ENCODE assay signal across 34 cellular contexts in the genomic region with DNA sequence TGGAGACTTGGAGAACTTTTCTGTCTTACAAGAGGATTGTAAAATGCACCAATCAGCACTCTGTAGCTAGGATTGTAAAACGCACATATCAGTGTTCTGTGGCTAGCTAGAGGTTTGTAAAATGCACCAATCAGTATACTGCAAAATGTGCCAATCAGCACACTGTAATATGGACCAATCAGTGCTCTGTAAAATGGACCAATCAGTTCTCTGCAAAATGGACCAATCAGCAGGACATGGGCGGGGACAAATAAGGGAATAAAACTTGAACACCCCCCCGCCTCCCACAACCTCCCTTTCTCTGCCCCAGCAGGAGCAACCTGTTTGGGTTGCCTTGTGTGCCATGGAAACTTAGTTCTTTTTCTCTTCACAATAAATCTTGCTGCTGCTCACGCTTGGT. TPM values are rescaled to one million over a fixed set of nuclear protein-coding genes. Genes with fewer than 3 reads are reported as not detected.
"Had no signal": no experiment of that assay in that cellular context is flagged by ENCODE, and none has a peak within 500 bp of the region (broad histone marks: within the 10 kb centered on the region; RNA-seq: fewer than 3 reads in every experiment).

No MANE protein-coding gene starts in this region.

- FAIRE-seq: astrocyte, TTC549 had no signal

- H3K4me3 ChIP-seq: adrenal gland, body of pancreas, breast epithelium had no signal

- H3K4me1 ChIP-seq: adrenal gland, body of pancreas, breast epithelium had no signal

- H3K27me3 ChIP-seq: adrenal gland, body of pancreas, brain microvascular endothelial cell, breast epithelium had no signal

- DNase-seq: activated B cell treated with CpG ODN at 0.5 μM for 24 hours; activated CD4-positive, alpha-beta memory T cell treated with anti-CD3 and anti-CD28 coated beads for 36 hours; activated CD4-positive, alpha-beta T cell treated with anti-CD3 and anti-CD28 coated beads, Interleukin-2, amount 10 ng/mL, durations not matched to agents 24 days and 14 days; activated CD4-positive, alpha-beta T cell treated with anti-CD3 and anti-CD28 coated beads, Interleukin-2, amount 50 U/mL, for 1 hour; activated CD4-positive, alpha-beta T cell treated with anti-CD3 and anti-CD28 coated beads, Interleukin-2, amount 50 U/mL, for 4 hours; activated CD4-positive, CD25-positive, alpha-beta regulatory T cell treated with anti-CD3 and anti-CD28 coated beads, Interleukin-2, amount 50 U/mL, for 72 hours; activated CD8-positive, alpha-beta memory T cell treated with anti-CD3 and anti-CD28 coated beads, Interleukin-2, amount 50 U/mL, for 4 hours; activated CD8-positive, alpha-beta T cell treated with anti-CD3 and anti-CD28 coated beads for 36 hours; activated effector memory CD4-positive, alpha-beta T cell treated with anti-CD3 and anti-CD28 coated beads, Interleukin-2, amount 50 U/mL, for 16 hours; activated gamma-delta T cell treated with Interleukin-2 at 50 U/mL for 16 hours; activated naive CD4-positive, alpha-beta T cell; activated naive CD4-positive, alpha-beta T cell treated with anti-CD3 and anti-CD28 coated beads for 36 hours; activated naive CD4-positive, alpha-beta T cell treated with anti-CD3 and anti-CD28 coated beads, Interleukin-2, amount 50 U/mL, for 16 hours; activated naive CD8-positive, alpha-beta T cell treated with anti-CD3 and anti-CD28 coated beads for 36 hours; activated T-cell treated with anti-CD3 and anti-CD28 coated beads for 4 hours; activated T-cell treated with anti-CD3 and anti-CD28 coated beads, Interleukin-2, amount 50 U/mL, for 1 hour; activated T-cell treated with anti-CD3 and anti-CD28 coated beads, Interleukin-2, amount 50 U/mL, for 4 hours; activated T-cell treated with anti-CD3 and anti-CD28 coated beads, Interleukin-2, amount 50 U/mL, for 72 hours; adrenal gland; amniotic stem cell; aorta; body of pancreas; brain microvascular endothelial cell; central memory CD4-positive, alpha-beta T cell; T-helper 1 cell; T-helper 2 cell; T-helper 9 cell had no signal

- ATAC-seq: activated CD8-positive, alpha-beta T cell treated with anti-CD3 and anti-CD28 coated beads for 36 hours; activated naive CD4-positive, alpha-beta T cell treated with anti-CD3 and anti-CD28 coated beads, Interleukin-2, amount 50 U/mL, for 72 hours; activated T-cell treated with anti-CD3 and anti-CD28 coated beads, Interleukin-2, amount 50 U/mL, for 4 hours; activated T-cell treated with anti-CD3 and anti-CD28 coated beads, Interleukin-2, amount 50 U/mL, for 72 hours; activated T-helper 17 cell treated with anti-CD3 and anti-CD28 coated beads, Interleukin-2, amount 50 U/mL, for 72 hours; body of pancreas had no signal

- H3K36me3 ChIP-seq: adrenal gland, brain microvascular endothelial cell, breast epithelium had no signal

- H3K9me3 ChIP-seq: adrenal gland, body of pancreas, breast epithelium had no signal

- H3K27ac ChIP-seq: adrenal gland, body of pancreas, brain microvascular endothelial cell, breast epithelium, VCaP had no signal

RNA-seq across cellular contexts. Expression of gene PACSIN1, which starts 27.2 kb away (rescaled TPM):
- total RNA-seq: activated CD4-positive, alpha-beta T cell treated with anti-CD3 and anti-CD28 coated beads, Interleukin-2, amount 10 ng/mL, durations not matched to agents 24 days and 14 days; activated T-helper 1 cell treated with anti-CD3 and anti-CD28 coated beads, Interleukin-12 subunit alpha, Interleukin-12 subunit beta, Interleukin-2, Interleukin-4 antibody, amounts not matched to agents 30 ng/mL and 10 ng/mL and 1 ng/mL, durations not matched to agents 14 hours and 24 hours and 36 hours had no signal
